19 cellular contexts compared by ENCODE assay signal in genomic region chr14:21503376-21503775, GRCh38. TPM values are rescaled to one million over a fixed set of nuclear protein-coding genes. Genes with fewer than 3 reads are reported as not detected.
A peak's percentile ranks its signal among the peaks of the same experiment; 100 is the strongest.
DNase-seq lines count a peak whose midpoint lies in the region; ATAC-seq and TF ChIP-seq lines count a peak whose summit lies in the region.
"Had no signal": no experiment of that assay in that cellular context is flagged by ENCODE, and none has a peak within 500 bp of the region (broad histone marks: within the 10 kb centered on the region; RNA-seq: fewer than 3 reads in every experiment).

No MANE protein-coding gene starts in this region.

- H3K79me2 ChIP-seq in neural progenitor cell (ENCODE audit: low read depth) (peaks cover 72% of the 10 kb centered on the region), trophoblast cell (ENCODE audit: control insufficient read depth, insufficient read depth, low read length, poor library complexity) (no peaks in the 10 kb centered on the region)

- no peak overlapping the region for H4K91ac ChIP-seq in trophoblast cell (ENCODE audit: low read depth, low read length)

- no peaks in the 10 kb centered on the region for H3K9me3 Mint-ChIP-seq in activated CD8-positive, alpha-beta memory T cell treated with anti-CD3 and anti-CD28 coated beads, Interleukin-2, amount 10 ng/mL, durations not matched to agents 7 days and 5 days (ENCODE audit: low read depth)
- H3K9me3 Mint-ChIP-seq in activated naive CD8-positive, alpha-beta T cell treated with anti-CD3 and anti-CD28 coated beads for 36 hours = no peaks in the 10 kb centered on the region
- H3K9me3 Mint-ChIP-seq in neural progenitor cell (no peaks in the 10 kb centered on the region), Calu3 (ENCODE audit: low read depth, unreplicated experiment) (no peaks in the 10 kb centered on the region)
- H3K9me3 Mint-ChIP-seq: stimulated activated naive CD8-positive, alpha-beta T cell treated with anti-CD3 and anti-CD28 coated beads, Interleukin-15, Interleukin-2, amounts not matched to agents 100 ng/mL and 50 ng/mL, for 24 hours; T-cell had no signal

- H3K9me3 ChIP-seq in neural progenitor cell (ENCODE audit: low read depth) (no peaks in the 10 kb centered on the region), trophoblast cell (ENCODE audit: insufficient read depth, low read depth, low read length) (peaks cover 2% of the 10 kb centered on the region)
- H3K9me3 ChIP-seq: left lung, SJSA1, tibial artery had no signal

- H2AK5ac ChIP-seq in trophoblast cell (ENCODE audit: low read length) = no peak overlapping the region

- H3K27ac Mint-ChIP-seq in activated CD8-positive, alpha-beta memory T cell treated with anti-CD3 and anti-CD28 coated beads, Interleukin-2, amount 10 ng/mL, durations not matched to agents 7 days and 5 days = peak overlapping the region; percentile 56
- peak overlapping the region; percentile 38 for H3K27ac Mint-ChIP-seq in activated naive CD8-positive, alpha-beta T cell treated with anti-CD3 and anti-CD28 coated beads for 36 hours
- H3K27ac Mint-ChIP-seq in neural progenitor cell (no peak overlapping the region), Calu3 (ENCODE audit: unreplicated experiment) (no peak overlapping the region)

- WGBS in trophoblast cell (ENCODE audit: extremely low coverage, insufficient coverage, insufficient read length) = no CpG with 5 or more reads among the region's 4 CpGs

- no TSS peak for BruUV-seq in Calu3 (replicated peaks; lab: Mats Ljungman, UMichigan)

- H3K4me3 ChIP-seq in neural progenitor cell (no peak overlapping the region), trophoblast cell (ENCODE audit: low read depth, low read length) (no peak overlapping the region)
- H3K4me3 ChIP-seq: left lung, SJSA1, tibial artery had no signal

- CTCF ChIA-PET in activated CD8-positive, alpha-beta memory T cell treated with anti-CD3 and anti-CD28 coated beads, Interleukin-2, amount 10 ng/mL, durations not matched to agents 7 days and 5 days (lab: Charles Lee) = interaction anchor here (1.0 to 5.6 kb wide), 2 partner anchors 25 to 56 kb away, joined by 3 to 29 read pairs; partner anchors contain the start of genes RAB2B and TOX4
- CTCF ChIA-PET in Calu3 (lab: Charles Lee) = no interaction called here

- H3K36me3 ChIP-seq in neural progenitor cell = peaks cover 20% of the 10 kb centered on the region
- H3K36me3 ChIP-seq in trophoblast cell (ENCODE audit: control insufficient read depth in 1 of 2, insufficient read depth in 2 of 2, low read length in 2 of 2) = peaks cover 30 to 39% of the 10 kb centered on the region in 2 experiments

- H2BK12ac ChIP-seq in trophoblast cell (ENCODE audit: low read length) = no peak overlapping the region

- H3K9ac ChIP-seq in neural progenitor cell = no peak overlapping the region
- H3K9ac ChIP-seq in trophoblast cell (ENCODE audit: low read length) = no peak overlapping the region

- no peak overlapping the region for H4K12ac ChIP-seq in trophoblast cell (ENCODE audit: low read depth, low read length)

- H3K4me1 ChIP-seq in neural progenitor cell (peaks cover 6% of the 10 kb centered on the region), trophoblast cell (ENCODE audit: control insufficient read depth in 1 of 2, insufficient read depth in 2 of 2, low read length in 2 of 2) (no peaks in the 10 kb centered on the region)
- H3K4me1 ChIP-seq: SJSA1 had no signal

- no peak overlapping the region for H2AFZ ChIP-seq in neural progenitor cell (replicated peaks)
- no peak overlapping the region for H2AFZ ChIP-seq in trophoblast cell (ENCODE audit: insufficient read depth, low read length, poor library complexity)

- intact Hi-C loops in Calu3 (cut with micrococcal nuclease; ENCODE audit: unreplicated experiment) = no loop called here

- peaks cover 46% of the 10 kb centered on the region for H3F3A ChIP-seq in neural progenitor cell (ENCODE audit: low read depth)

- H3K27ac ChIP-seq in neural progenitor cell (peak overlapping the region; percentile 13), trophoblast cell (ENCODE audit: low read depth, low read length) (no peak overlapping the region)
- H3K27ac ChIP-seq: left lung, SJSA1, tibial artery had no signal

- H3K79me1 ChIP-seq in trophoblast cell (ENCODE audit: low read length) = no peaks in the 10 kb centered on the region

- peaks cover 55% of the 10 kb centered on the region for H3K4me1 Mint-ChIP-seq in activated CD8-positive, alpha-beta memory T cell treated with anti-CD3 and anti-CD28 coated beads, Interleukin-2, amount 10 ng/mL, durations not matched to agents 7 days and 5 days
- peaks cover 59% of the 10 kb centered on the region for H3K4me1 Mint-ChIP-seq in activated naive CD8-positive, alpha-beta T cell treated with anti-CD3 and anti-CD28 coated beads for 36 hours
- H3K4me1 Mint-ChIP-seq in neural progenitor cell (peaks cover 8% of the 10 kb centered on the region), Calu3 (ENCODE audit: low read depth, unreplicated experiment) (peaks cover 1% of the 10 kb centered on the region)

- no peaks in the 10 kb centered on the region for H3K27me3 Mint-ChIP-seq in activated CD8-positive, alpha-beta memory T cell treated with anti-CD3 and anti-CD28 coated beads, Interleukin-2, amount 10 ng/mL, durations not matched to agents 7 days and 5 days
- H3K27me3 Mint-ChIP-seq in activated naive CD8-positive, alpha-beta T cell treated with anti-CD3 and anti-CD28 coated beads for 36 hours = no peaks in the 10 kb centered on the region
- H3K27me3 Mint-ChIP-seq in neural progenitor cell (ENCODE audit: insufficient read depth, low read depth) (no peaks in the 10 kb centered on the region), Calu3 (ENCODE audit: unreplicated experiment) (no peaks in the 10 kb centered on the region)
- H3K27me3 Mint-ChIP-seq: CD4-positive, CD25-positive, alpha-beta regulatory T cell; stimulated activated naive CD8-positive, alpha-beta T cell treated with anti-CD3 and anti-CD28 coated beads, Interleukin-15, Interleukin-2, amounts not matched to agents 100 ng/mL and 50 ng/mL, for 24 hours; T-cell had no signal

- no peaks in the 10 kb centered on the region for H4K20me1 ChIP-seq in neural progenitor cell (ENCODE audit: low read depth)

- TF ChIP-seq CTCF in neural progenitor cell (IDR thresholded peaks at IDR 0.05) = no peak
- no peak for TF ChIP-seq CTCF in Calu3 (IDR thresholded peaks at IDR 0.05; ENCODE audit: unreplicated experiment)

- no peak overlapping the region for H3K18ac ChIP-seq in trophoblast cell (ENCODE audit: low read length)

- H2BK5ac ChIP-seq in trophoblast cell (ENCODE audit: low read depth, low read length, poor library complexity) = no peak overlapping the region

- H3K36me3 Mint-ChIP-seq in activated CD8-positive, alpha-beta memory T cell treated with anti-CD3 and anti-CD28 coated beads, Interleukin-2, amount 10 ng/mL, durations not matched to agents 7 days and 5 days = peaks cover 66% of the 10 kb centered on the region
- peaks cover 46% of the 10 kb centered on the region for H3K36me3 Mint-ChIP-seq in activated naive CD8-positive, alpha-beta T cell treated with anti-CD3 and anti-CD28 coated beads for 36 hours
- H3K36me3 Mint-ChIP-seq in neural progenitor cell (peaks cover 43% of the 10 kb centered on the region), Calu3 (ENCODE audit: insufficient read depth, unreplicated experiment) (peaks cover 36% of the 10 kb centered on the region)

- H4K8ac ChIP-seq in trophoblast cell (ENCODE audit: low read depth, low read length) = no peak overlapping the region

- H3K4ac ChIP-seq in trophoblast cell (ENCODE audit: low read depth, low read length) = no peak overlapping the region

- no peak overlapping the region for H3K23ac ChIP-seq in trophoblast cell (ENCODE audit: low read length)

- no peak for ATAC-seq in activated CD8-positive, alpha-beta memory T cell treated with anti-CD3 and anti-CD28 coated beads, Interleukin-2, amount 10 ng/mL, durations not matched to agents 7 days and 5 days
- ATAC-seq: left lung, T-cell had no signal

- no peak overlapping the region for H3K4me3 Mint-ChIP-seq in activated CD8-positive, alpha-beta memory T cell treated with anti-CD3 and anti-CD28 coated beads, Interleukin-2, amount 10 ng/mL, durations not matched to agents 7 days and 5 days
- no peak overlapping the region for H3K4me3 Mint-ChIP-seq in activated naive CD8-positive, alpha-beta T cell treated with anti-CD3 and anti-CD28 coated beads for 36 hours
- H3K4me3 Mint-ChIP-seq in neural progenitor cell (no peak overlapping the region), Calu3 (ENCODE audit: low read depth, unreplicated experiment) (no peak overlapping the region)
- H3K4me3 Mint-ChIP-seq: CD4-positive, CD25-positive, alpha-beta regulatory T cell; stimulated activated naive CD8-positive, alpha-beta T cell treated with anti-CD3 and anti-CD28 coated beads, Interleukin-15, Interleukin-2, amounts not matched to agents 100 ng/mL and 50 ng/mL, for 24 hours; T-cell had no signal

- no peak overlapping the region for H2BK120ac ChIP-seq in trophoblast cell (ENCODE audit: insufficient read depth, low read length, poor library complexity)

- H3K14ac ChIP-seq in trophoblast cell (ENCODE audit: low read length) = no peak overlapping the region

- H3K27me3 ChIP-seq in neural progenitor cell (no peaks in the 10 kb centered on the region), trophoblast cell (ENCODE audit: insufficient read depth, low read length) (no peaks in the 10 kb centered on the region)
- H3K27me3 ChIP-seq: left lung, SJSA1, tibial artery had no signal

- DNase-seq in activated CD8-positive, alpha-beta memory T cell treated with anti-CD3 and anti-CD28 coated beads, Interleukin-2, amount 10 ng/mL, durations not matched to agents 7 days and 5 days = no peak
- no peak for DNase-seq in activated CD8-positive, alpha-beta memory T cell treated with anti-CD3 and anti-CD28 coated beads for 24 hours
- DNase-seq in LHCN-M2 (ENCODE audit: low read depth) (peak; percentile 40), neural progenitor cell (ENCODE audit: low spot score) (no peak), Calu3 (no peak), trophoblast cell (no peak)
- no peak for DNase-seq in activated naive CD8-positive, alpha-beta T cell treated with anti-CD3 and anti-CD28 coated beads for 36 hours
- no peak for DNase-seq in activated CD4-positive, CD25-positive, alpha-beta regulatory T cell treated with anti-CD3 and anti-CD28 coated beads, Interleukin-2, amount 50 U/mL, for 72 hours
- DNase-seq: activated CD4-positive, alpha-beta T cell treated with anti-CD3 and anti-CD28 coated beads for 1 hour; CD4-positive, CD25-positive, alpha-beta regulatory T cell; left lung; mesendoderm; NCI-H1436 treated with DMSO at 0.1 percent for 48 hours; NCI-H774; nucleus accumbens; T-cell; tibial artery had no signal

- H3K4me2 ChIP-seq in neural progenitor cell (no peak overlapping the region), trophoblast cell (ENCODE audit: low read length) (no peak overlapping the region)

RNA-seq across cellular contexts. Expression of gene METTL3, which starts 7.8 kb away (rescaled TPM):
- total RNA-seq in activated CD8-positive, alpha-beta memory T cell treated with anti-CD3 and anti-CD28 coated beads, Interleukin-2, amount 10 ng/mL, durations not matched to agents 7 days and 5 days = 10 to 100 TPM; 93.5 to 94.1 TPM
- 74.3 and 85.0 TPM in 2 replicates for total RNA-seq in LHCN-M2 (2014; rRNA removed)
- polyA plus RNA-seq in LHCN-M2 (2012) = 26.7 TPM
- total RNA-seq in activated naive CD8-positive, alpha-beta T cell treated with anti-CD3 and anti-CD28 coated beads for 36 hours = 10 to 100 TPM; 52.2 to 54.2 TPM
- 99.5 and 108 TPM in 2 replicates for total RNA-seq in neural progenitor cell (ENCODE audit: low replicate concordance)
- total RNA-seq in Calu3 (2022) = 40.5 and 42.2 TPM in 2 replicates
- 33.6 and 35.2 TPM in 2 replicates for polyA plus RNA-seq in trophoblast cell (2013)

RNA-seq across cellular contexts. Expression of gene SALL2, which starts 22.8 kb away (rescaled TPM):
- 1 to 10 TPM; 1.3 to 1.5 TPM for total RNA-seq in activated CD8-positive, alpha-beta memory T cell treated with anti-CD3 and anti-CD28 coated beads, Interleukin-2, amount 10 ng/mL, durations not matched to agents 7 days and 5 days
- 3.5 and 7.1 TPM in 2 replicates for total RNA-seq in LHCN-M2 (2014; rRNA removed)
- polyA plus RNA-seq in LHCN-M2 (2012) = 4.1 TPM
- 1 to 10 TPM; 4.4 to 5.2 TPM for total RNA-seq in activated naive CD8-positive, alpha-beta T cell treated with anti-CD3 and anti-CD28 coated beads for 36 hours
- 263 and 394 TPM in 2 replicates for total RNA-seq in neural progenitor cell (ENCODE audit: low replicate concordance)
- total RNA-seq in Calu3 (2022) = 3.5 and 3.9 TPM in 2 replicates
- 10.9 and 11.6 TPM in 2 replicates for polyA plus RNA-seq in trophoblast cell (2013)

RNA-seq across cellular contexts. Expression of gene TOX4, which starts 26.4 kb away (rescaled TPM):
- total RNA-seq in activated CD8-positive, alpha-beta memory T cell treated with anti-CD3 and anti-CD28 coated beads, Interleukin-2, amount 10 ng/mL, durations not matched to agents 7 days and 5 days = 10 to 100 TPM; 72.7 to 87.1 TPM
- total RNA-seq in LHCN-M2 (2014; rRNA removed) = 30.7 and 44.7 TPM in 2 replicates
- 69.9 TPM for polyA plus RNA-seq in LHCN-M2 (2012)
- total RNA-seq in activated naive CD8-positive, alpha-beta T cell treated with anti-CD3 and anti-CD28 coated beads for 36 hours = 10 to 100 TPM; 76.5 to 78.0 TPM
- total RNA-seq in neural progenitor cell (ENCODE audit: low replicate concordance) = 34.2 and 35.7 TPM in 2 replicates
- total RNA-seq in Calu3 (2022) = 77.4 and 78.0 TPM in 2 replicates
- polyA plus RNA-seq in trophoblast cell (2013) = 74.2 and 74.3 TPM in 2 replicates

RNA-seq across cellular contexts. Expression of gene RAB2B, which starts 26.6 kb away (rescaled TPM):
- 10 to 100 TPM; 26.1 to 28.2 TPM for total RNA-seq in activated CD8-positive, alpha-beta memory T cell treated with anti-CD3 and anti-CD28 coated beads, Interleukin-2, amount 10 ng/mL, durations not matched to agents 7 days and 5 days
- total RNA-seq in LHCN-M2 (2014; rRNA removed) (36.5 and 39.9 TPM in 2 replicates), neural progenitor cell (ENCODE audit: low replicate concordance) (38.5 and 54.2 TPM in 2 replicates), Calu3 (2022) (25.2 and 25.4 TPM in 2 replicates)
- polyA plus RNA-seq in LHCN-M2 (2012) = 15.5 TPM
- total RNA-seq in activated naive CD8-positive, alpha-beta T cell treated with anti-CD3 and anti-CD28 coated beads for 36 hours = 10 to 100 TPM; 17.3 to 21.0 TPM
- polyA plus RNA-seq in trophoblast cell (2013) = 24.2 and 24.9 TPM in 2 replicates

RNA-seq across cellular contexts. Expression of gene CHD8, which starts 47.5 kb away (rescaled TPM):
- total RNA-seq in activated CD8-positive, alpha-beta memory T cell treated with anti-CD3 and anti-CD28 coated beads, Interleukin-2, amount 10 ng/mL, durations not matched to agents 7 days and 5 days = 100 to 1,000 TPM; 130 to 138 TPM
- 49.1 and 50.1 TPM in 2 replicates for total RNA-seq in LHCN-M2 (2014; rRNA removed)
- polyA plus RNA-seq in LHCN-M2 (2012) = 32.5 TPM
- 10 to 100 TPM; 78.5 to 86.2 TPM for total RNA-seq in activated naive CD8-positive, alpha-beta T cell treated with anti-CD3 and anti-CD28 coated beads for 36 hours
- 72.5 and 81.1 TPM in 2 replicates for total RNA-seq in neural progenitor cell (ENCODE audit: low replicate concordance)
- total RNA-seq in Calu3 (2022) = 93.1 and 100 TPM in 2 replicates
- polyA plus RNA-seq in trophoblast cell (2013) = 58.2 and 59.2 TPM in 2 replicates

Comparison
In these comparisons a context has a peak if more than half of its experiments do, and no peak if none do; other contexts are left out.
1. H3K27ac Mint-ChIP-seq: peak in activated CD8-positive, alpha-beta memory T cell treated with anti-CD3 and anti-CD28 coated beads, Interleukin-2, amount 10 ng/mL, durations not matched to agents 7 days and 5 days (single experiment) and activated naive CD8-positive, alpha-beta T cell treated with anti-CD3 and anti-CD28 coated beads for 36 hours (single experiment); none in neural progenitor cell (single experiment) and Calu3 (single experiment).
2. RNA of gene SALL2, which starts 22.8 kb away (total RNA-seq): 263 to 394 TPM in neural progenitor cell; 3.5 to 7.1 TPM in LHCN-M2, 4.4 to 5.2 TPM in activated naive CD8-positive, alpha-beta T cell treated with anti-CD3 and anti-CD28 coated beads for 36 hours, 3.5 to 3.9 TPM in Calu3 and 1.3 to 1.5 TPM in activated CD8-positive, alpha-beta memory T cell treated with anti-CD3 and anti-CD28 coated beads, Interleukin-2, amount 10 ng/mL, durations not matched to agents 7 days and 5 days; every median in the first group is over 10 times any median in the second.